7 cellular contexts compared by ENCODE assay signal in genomic region chr17:81601525-81602120, GRCh38. TPM values are rescaled to one million over a fixed set of nuclear protein-coding genes. Genes with fewer than 3 reads are reported as not detected.
DNase-seq lines count a peak whose midpoint lies in the region; ATAC-seq and TF ChIP-seq lines count a peak whose summit lies in the region.

No MANE protein-coding gene starts in this region.

- in situ Hi-C loops in gastrocnemius medialis (cut with MboI; ENCODE audit: low sequenced_read_pairs in 4 of 4) = loop anchor here in 1 of 4 donors (25.0 kb wide), 1 partner anchor 339 kb away; no protein-coding TSS in a partner anchor

- TF ChIP-seq POLR2A in gastrocnemius medialis (IDR thresholded peaks at IDR 0.05) = no peak

- peak; percentile 78 to 83 for ATAC-seq in right cardiac atrium
- ATAC-seq in gastrocnemius medialis = peak; percentile 61 to 85
- no peak for ATAC-seq in GM21381 (IDR thresholded peaks at IDR 0.05; ENCODE audit: unreplicated experiment)

- 35% methylated on average over 9 of the region's 9 CpGs for WGBS in right cardiac atrium

- intact Hi-C loops in right cardiac atrium (cut with DNase I) = loop anchor here in 3 of 4 donors (10.0 kb wide), 1 partner anchor 347 kb away; no protein-coding TSS in a partner anchor
- intact Hi-C loops in gastrocnemius medialis (cut with DNase I; ENCODE audit: low total_unique reads) = loop anchor here (5.0 kb wide), 2 partner anchors 44 to 349 kb away; no protein-coding TSS in a partner anchor

- peak; percentile 34 to 81 (median 66) for TF ChIP-seq CTCF in gastrocnemius medialis (IDR thresholded peaks at IDR 0.05 in 4 of 5, conservative IDR thresholded peaks at IDR 0.05 in 1 of 5)

- no peak overlapping the region for H3K27ac ChIP-seq in right cardiac atrium (ENCODE audit: low read length)
- H3K27ac ChIP-seq in gastrocnemius medialis = no peak overlapping the region

- H3K36me3 ChIP-seq in gastrocnemius medialis = peaks cover 3 to 90% of the 10 kb centered on the region in 2 donors

- H3K4me3 ChIP-seq in right cardiac atrium (ENCODE audit: low read length) (no peak overlapping the region), gastrocnemius medialis (no peak overlapping the region)

- H3K9me3 ChIP-seq in right cardiac atrium (ENCODE audit: control insufficient read depth, low read length) (no peaks in the 10 kb centered on the region), gastrocnemius medialis (no peaks in the 10 kb centered on the region)

- H3K4me1 ChIP-seq in right cardiac atrium (ENCODE audit: control insufficient read depth, insufficient read depth, low read length) = no peaks in the 10 kb centered on the region
- H3K4me1 ChIP-seq in gastrocnemius medialis = no peaks in the 10 kb centered on the region

- peak; percentile 60 for DNase-seq in GM04504 (ENCODE audit: low read depth)
- peak; percentile 51 for DNase-seq in LoVo (ENCODE audit: low spot score)
- DNase-seq in RPMI8226 = peak; percentile 70
- DNase-seq in amniotic epithelial cell (ENCODE audit: low read depth) = peak; percentile 69
- peak in 1 of 3 donors; percentile 2 for DNase-seq in right cardiac atrium
- no peak for DNase-seq in gastrocnemius medialis

- H3K27me3 ChIP-seq in right cardiac atrium (ENCODE audit: control insufficient read depth, insufficient read depth) (no peaks in the 10 kb centered on the region), gastrocnemius medialis (no peaks in the 10 kb centered on the region)

RNA-seq across cellular contexts. Expression of gene NPLOC4, which starts 35.3 kb away (rescaled TPM):
- 100 to 1,000 TPM in 1 of 4 donors, 10 to 100 TPM in 3; 83.5 to 106 (median 89.5) TPM for total RNA-seq in right cardiac atrium
- polyA plus RNA-seq in right cardiac atrium = 36.8 TPM
- total RNA-seq in gastrocnemius medialis = 100 to 1,000 TPM; 176 to 290 (median 263) TPM

RNA-seq across cellular contexts. Expression of gene TSPAN10, which starts 35.4 kb away (rescaled TPM):
- under 1 TPM in 2 of 4 donors, not detected in 2; 0.24 to 0.31 TPM for total RNA-seq in right cardiac atrium
- 0.27 TPM for polyA plus RNA-seq in right cardiac atrium
- total RNA-seq in gastrocnemius medialis = under 1 TPM in 2 of 4 donors, not detected in 2; 0.22 to 0.26 TPM

RNA-seq across cellular contexts. Expression of gene FAAP100, which starts 49.5 kb away (rescaled TPM):
- 10 to 100 TPM; 12.0 to 15.3 (median 13.5) TPM for total RNA-seq in right cardiac atrium
- 13.0 TPM for polyA plus RNA-seq in right cardiac atrium
- total RNA-seq in gastrocnemius medialis = 10 to 100 TPM; 14.4 to 27.9 (median 15.6) TPM

RNA-seq across cellular contexts. Expression of gene PDE6G, which starts 54.7 kb away (rescaled TPM):
- under 1 TPM in 1 of 4 donors, not detected in 3; 0.41 TPM for total RNA-seq in right cardiac atrium
- not detected for polyA plus RNA-seq in right cardiac atrium
- not detected for total RNA-seq in gastrocnemius medialis

Comparison
In these comparisons a context has a peak if more than half of its experiments do, and no peak if none do; other contexts are left out.
1. DNase-seq: peak in GM04504 (single experiment), LoVo (single experiment), RPMI8226 (single experiment) and amniotic epithelial cell (single experiment); none in gastrocnemius medialis (0 of 2).